ENCODE assay signal across 26 cellular contexts in genomic region chr1:233965856-233966255, GRCh38.
"Had no signal": no experiment of that assay in that cellular context is flagged by ENCODE, and none has a peak within 500 bp of the region (broad histone marks: within the 10 kb centered on the region; RNA-seq: fewer than 3 reads in every experiment).

No MANE protein-coding gene starts in this region.

- H3K4me3 ChIP-seq: stomach, suprapubic skin, testis, thoracic aorta, thyroid gland, tibial artery, tibial nerve, transverse colon, upper lobe of left lung, upper lobe of right lung, uterus, vagina had no signal

- H3K36me3 ChIP-seq: stomach, suprapubic skin, thoracic aorta, thyroid gland, tibial artery, tibial nerve, transverse colon, upper lobe of left lung, upper lobe of right lung, uterus, vagina had no signal

- H3K27ac ChIP-seq: stomach, suprapubic skin, testis, thoracic aorta, thyroid gland, tibial artery, tibial nerve, transverse colon, upper lobe of left lung, upper lobe of right lung, uterus, vagina had no signal

- H3K9me3 ChIP-seq: suprapubic skin, testis, thoracic aorta, thyroid gland, tibial artery, transverse colon, upper lobe of right lung, uterus had no signal

- DNase-seq: stimulated activated CD4-positive, alpha-beta T cell treated with anti-CD3 and anti-CD28 coated beads, Interleukin-2, amount 100 ng/mL, for 48 hours; stimulated activated CD4-positive, alpha-beta T cell treated with anti-CD3 and anti-CD28 coated beads, Interleukin-4, amount 100 ng/mL, for 1 hour; stimulated activated CD4-positive, alpha-beta T cell treated with anti-CD3 and anti-CD28 coated beads, Interleukin-4, amount 100 ng/mL, for 24 hours; stimulated activated CD4-positive, alpha-beta T cell treated with anti-CD3 and anti-CD28 coated beads, Interleukin-4, amount 100 ng/mL, for 4 hours; stimulated activated CD8-positive, alpha-beta memory T cell treated with anti-CD3 and anti-CD28 coated beads, Interleukin-4, amount 100 ng/mL, for 48 hours; stimulated activated naive B cell treated with anti-CD40 and anti-IgM and Interleukin-4, amounts not matched to agents 10 μg/mL and 1 μg/mL and 100 μg/mL, for 72 hours; stimulated activated naive CD4-positive, alpha-beta T cell; stimulated activated naive CD4-positive, alpha-beta T cell treated with Interleukin-2 at 50 U/mL for 16 hours; stimulated activated naive CD8-positive, alpha-beta T cell treated with anti-CD3 and anti-CD28 coated beads, Interleukin-15, amount 100 ng/mL, for 72 hours; stimulated activated naive CD8-positive, alpha-beta T cell treated with anti-CD3 and anti-CD28 coated beads, Interleukin-15, Interleukin-2, amounts not matched to agents 100 U/mL and 50 U/mL, for 24 hours; stomach; substantia nigra; testis; thyroid gland; tibial artery; transverse colon; trophoblast cell; upper lobe of left lung; upper lobe of right lung; uterus had no signal

- ATAC-seq: stimulated activated effector memory CD8-positive, alpha-beta T cell treated with anti-CD3 and anti-CD28 coated beads, Interleukin-12 subunit alpha, Interleukin-12 subunit beta, amount 100 ng/mL, for 72 hours; stimulated activated memory B cell treated with anti-CD40 and anti-IgM and Interleukin-4, amounts not matched to agents 10 μg/mL and 1 μg/mL and 100 μg/mL, for 72 hours; stimulated activated naive B cell treated with anti-CD40 and anti-IgM and Interleukin-4, amounts not matched to agents 10 μg/mL and 1 μg/mL and 100 μg/mL, for 72 hours; stimulated activated naive CD8-positive, alpha-beta T cell treated with anti-CD3 and anti-CD28 coated beads, Interleukin-15, amount 100 ng/mL, for 72 hours; stimulated activated naive CD8-positive, alpha-beta T cell treated with anti-CD3 and anti-CD28 coated beads, Interleukin-15, Interleukin-2, amounts not matched to agents 100 U/mL and 50 U/mL, for 24 hours; upper lobe of right lung had no signal

- H3K27me3 ChIP-seq: stomach, testis, thyroid gland, tibial artery, tibial nerve, transverse colon, upper lobe of left lung, upper lobe of right lung, uterus, vagina had no signal

- H3K4me1 ChIP-seq: stomach, suprapubic skin, testis, thyroid gland, tibial artery, tibial nerve, transverse colon, upper lobe of left lung, upper lobe of right lung, uterus, vagina had no signal
